22 cellular contexts compared by ENCODE assay signal in genomic region chr2:209181984-209182383, GRCh38.
"Had no signal": no experiment of that assay in that cellular context is flagged by ENCODE, and none has a peak within 500 bp of the region (broad histone marks: within the 10 kb centered on the region; RNA-seq: fewer than 3 reads in every experiment).

No MANE protein-coding gene starts in this region.

- H3K27me3 ChIP-seq: colonic mucosa, esophagus muscularis mucosa, foreskin keratinocyte, heart left ventricle, hepatocyte, left lung had no signal

- DNase-seq: colonic mucosa; cortex of kidney; effector CD8-positive, alpha-beta T cell; effector memory CD8-positive, alpha-beta T cell; endodermal cell; foreskin keratinocyte; heart left ventricle; hypothalamus; immature natural killer cell; islet precursor cell; left cardiac atrium; left lung; left ventricle myocardium superior; lower lobe of right lung; mesenchymal stem cell; mucosa of descending colon had no signal

- H3K27ac ChIP-seq: colonic mucosa, esophagus muscularis mucosa, foreskin keratinocyte, gastroesophageal sphincter, heart left ventricle, hepatocyte, left lung, lower lobe of right lung had no signal

- H3K4me1 Mint-ChIP-seq: endodermal cell, immature natural killer cell, mesothelial cell of epicardium had no signal

- H3K9me3 ChIP-seq: colonic mucosa, esophagus muscularis mucosa, gastroesophageal sphincter, lower lobe of right lung, mucosa of descending colon had no signal

- H3K4me3 ChIP-seq: colonic mucosa, esophagus muscularis mucosa, gastroesophageal sphincter, heart left ventricle, hepatocyte, left lung, lower lobe of right lung, mucosa of descending colon had no signal

- H2AFZ ChIP-seq: hepatocyte had no signal

- H3K36me3 Mint-ChIP-seq: immature natural killer cell, mesothelial cell of epicardium had no signal

- H3K9me3 Mint-ChIP-seq: dendritic cell treated with granulocyte-macrophage colony-stimulating factor and Interleukin-4, amounts not matched to agents 40 ng/mL and 50 ng/mL, for 4 days; endodermal cell had no signal

- H3K4me3 Mint-ChIP-seq: dendritic cell treated with granulocyte-macrophage colony-stimulating factor and Interleukin-4, amounts not matched to agents 40 ng/mL and 50 ng/mL, for 4 days; effector memory CD8-positive, alpha-beta T cell; endodermal cell; immature natural killer cell; mesothelial cell of epicardium had no signal

- ATAC-seq: effector memory CD8-positive, alpha-beta T cell; foreskin keratinocyte; gastroesophageal sphincter; heart left ventricle; left cardiac atrium; left lung; left ventricle myocardium superior; lower lobe of right lung; mucosa of descending colon had no signal

- H3K4me1 ChIP-seq: colonic mucosa, esophagus muscularis mucosa, foreskin keratinocyte, gastroesophageal sphincter, heart left ventricle, left lung, lower lobe of right lung had no signal

- H3K36me3 ChIP-seq: colonic mucosa, esophagus muscularis mucosa, gastroesophageal sphincter, heart left ventricle, left lung, lower lobe of right lung had no signal

- H3K79me2 ChIP-seq: hepatocyte had no signal

- H3K27ac Mint-ChIP-seq: dendritic cell treated with granulocyte-macrophage colony-stimulating factor and Interleukin-4, amounts not matched to agents 40 ng/mL and 50 ng/mL, for 4 days; effector memory CD8-positive, alpha-beta T cell; endodermal cell; immature natural killer cell; mesothelial cell of epicardium had no signal

- H3K4me2 ChIP-seq: hepatocyte had no signal

- FAIRE-seq: frontal cortex had no signal
